Comparison of ENCODE assay signal across 19 cellular contexts in the genomic region with DNA sequence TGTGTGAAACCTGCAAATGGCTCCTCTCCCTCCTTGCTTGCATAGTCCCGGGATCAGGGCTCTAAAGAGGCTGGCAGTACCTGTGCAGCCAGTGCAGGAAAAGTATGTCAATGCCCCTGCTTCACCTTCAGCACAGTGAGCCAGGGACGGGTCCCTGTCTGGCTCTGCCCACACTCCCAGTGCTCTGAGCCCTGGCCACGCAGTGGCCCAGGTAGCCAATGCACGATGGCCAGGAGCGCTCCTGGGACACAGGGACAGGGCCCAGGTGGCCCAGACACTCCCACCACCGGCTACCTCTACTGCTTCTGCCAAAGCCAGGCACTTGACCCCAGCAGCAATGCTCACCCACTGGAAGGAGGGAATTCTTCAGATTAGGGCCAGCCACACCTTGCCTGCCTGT.
"Had no signal": no experiment of that assay in that cellular context is flagged by ENCODE, and none has a peak within 500 bp of the region (broad histone marks: within the 10 kb centered on the region; RNA-seq: fewer than 3 reads in every experiment).

No MANE protein-coding gene starts in this region.

- H3K4me1 ChIP-seq: esophagus muscularis mucosa, foreskin keratinocyte, gastroesophageal sphincter, heart left ventricle, left lung, lower lobe of right lung had no signal

- ATAC-seq: foreskin keratinocyte, gastroesophageal sphincter, heart left ventricle, left cardiac atrium, left lung, mucosa of descending colon had no signal

- H3K4me3 ChIP-seq: coronary artery, dorsolateral prefrontal cortex, esophagus muscularis mucosa, gastroesophageal sphincter, heart left ventricle, hepatocyte, left lung, lower lobe of right lung, mucosa of descending colon had no signal

- H3K36me3 ChIP-seq: esophagus muscularis mucosa, gastroesophageal sphincter, heart left ventricle, left lung, lower lobe of right lung had no signal

- H3K36me3 Mint-ChIP-seq: immature natural killer cell, mesothelial cell of epicardium had no signal

- DNase-seq: cerebellar nuclear complex; dermis blood vessel endothelial cell; dorsolateral prefrontal cortex; effector CD4-positive, alpha-beta T cell; effector memory CD4-positive, alpha-beta T cell; foreskin keratinocyte; heart left ventricle; hypothalamus; immature natural killer cell; left cardiac atrium; lower lobe of right lung; mesenchymal stem cell; mucosa of descending colon had no signal

- H3K27ac ChIP-seq: coronary artery, dorsolateral prefrontal cortex, esophagus muscularis mucosa, foreskin keratinocyte, gastroesophageal sphincter, heart left ventricle, hepatocyte, left lung, lower lobe of right lung had no signal

- H3K4me1 Mint-ChIP-seq: immature natural killer cell, mesothelial cell of epicardium had no signal

- H3K27ac Mint-ChIP-seq: immature natural killer cell, mesothelial cell of epicardium had no signal

- H3K4me3 Mint-ChIP-seq: immature natural killer cell, mesothelial cell of epicardium had no signal

- H3K27me3 ChIP-seq: esophagus muscularis mucosa, foreskin keratinocyte, gastroesophageal sphincter, hepatocyte, left lung had no signal

- H3K9me3 ChIP-seq: esophagus muscularis mucosa, gastroesophageal sphincter, heart left ventricle, left lung, lower lobe of right lung, mucosa of descending colon had no signal
